In genomic region chr20:3906744-3907716, GRCh38 we compare ENCODE assay signal across 8 cellular contexts. TPM values are rescaled to one million over a fixed set of nuclear protein-coding genes. Genes with fewer than 3 reads are reported as not detected.
DNase-seq lines count a peak whose midpoint lies in the region; ATAC-seq and TF ChIP-seq lines count a peak whose summit lies in the region.
"Not testable (repeated sequence)": the region's sequence is repeated elsewhere in the genome, so short reads cannot be mapped to it uniquely, and the experiment has no call there.

No MANE protein-coding gene starts in this region.

- POLR2A ChIA-PET in HEK293 (lab: Yijun Ruan, JAX), result interaction anchor here (0.7 kb wide), 1 partner anchor 9 kb away, joined by 7 read pairs; no protein-coding TSS in a partner anchor

- peak overlapping the region; percentile 95 for H3K27ac Mint-ChIP-seq in activated T-cell treated with anti-CD3 and anti-CD28 coated beads, Interleukin-2, amount 50 U/mL, for 24 hours
- peak overlapping the region; percentile 92 for H3K27ac Mint-ChIP-seq in stimulated activated naive B cell treated with anti-CD40 and anti-IgM and Interleukin-4, amounts not matched to agents 10 μg/mL and 1 μg/mL and 100 μg/mL, for 72 hours

- peaks cover 65% of the 10 kb centered on the region for H3K36me3 Mint-ChIP-seq in activated T-cell treated with anti-CD3 and anti-CD28 coated beads, Interleukin-2, amount 50 U/mL, for 24 hours (ENCODE audit: low read depth)
- H3K36me3 Mint-ChIP-seq in stimulated activated naive B cell treated with anti-CD40 and anti-IgM and Interleukin-4, amounts not matched to agents 10 μg/mL and 1 μg/mL and 100 μg/mL, for 72 hours, result peaks cover 29 to 44% of the 10 kb centered on the region in 2 donors

- not testable (repeated sequence) for H3K9me3 Mint-ChIP-seq in activated T-cell treated with anti-CD3 and anti-CD28 coated beads, Interleukin-2, amount 50 U/mL, for 24 hours; stimulated activated naive B cell treated with anti-CD40 and anti-IgM and Interleukin-4, amounts not matched to agents 10 μg/mL and 1 μg/mL and 100 μg/mL, for 72 hours

- H3K4me3 ChIP-seq in HEK293 (ENCODE audit: low read depth, low read length); SK-N-MC: not testable (repeated sequence)

- H3K9ac ChIP-seq in SK-N-MC (ENCODE audit: insufficient read length), result not testable (repeated sequence)

- H3K36me3 ChIP-seq in HEK293 (ENCODE audit: control insufficient read depth in 2 of 2, insufficient read depth in 1 of 2, low read length in 2 of 2) (peaks cover 45 to 49% of the 10 kb centered on the region in 2 experiments), SK-N-MC (ENCODE audit: insufficient read depth, low read length) (peaks cover 50% of the 10 kb centered on the region)

- CTCF ChIA-PET in HEK293 (lab: Yijun Ruan, JAX), result interaction anchor here (0.8 kb wide), 1 partner anchor 12 kb away, joined by 3 read pairs; no protein-coding TSS in a partner anchor

- peak; percentile 87 for ATAC-seq in GM19372 (IDR thresholded peaks at IDR 0.05; ENCODE audit: low read depth, unreplicated experiment)
- peak; percentile 80 for ATAC-seq in HG03103 (IDR thresholded peaks at IDR 0.05; ENCODE audit: low read depth, unreplicated experiment)
- peak; percentile 82 for ATAC-seq in esophagus mucosa
- ATAC-seq in stimulated activated naive B cell treated with anti-CD40 and anti-IgM and Interleukin-4, amounts not matched to agents 10 μg/mL and 1 μg/mL and 100 μg/mL, for 72 hours (replicated peaks), result peak; percentile 96 to 97

- peak overlapping the region; percentile 63 for H3K4me3 Mint-ChIP-seq in activated T-cell treated with anti-CD3 and anti-CD28 coated beads, Interleukin-2, amount 50 U/mL, for 24 hours
- H3K4me3 Mint-ChIP-seq in stimulated activated naive B cell treated with anti-CD40 and anti-IgM and Interleukin-4, amounts not matched to agents 10 μg/mL and 1 μg/mL and 100 μg/mL, for 72 hours, result peak overlapping the region; percentile 56 to 59

- H3K27ac ChIP-seq in HEK293 (ENCODE audit: extremely low read depth, low read depth, low read length), result not testable (repeated sequence)
- peak overlapping the region; percentile 39; the same call in 1 of the 2 replicates for H3K27ac ChIP-seq in SK-N-MC

- not testable (repeated sequence) for H3K9me3 ChIP-seq in HEK293 (ENCODE audit: control insufficient read depth, insufficient read depth, low read depth, low read length); SK-N-MC (ENCODE audit: low read depth, low read length)

- in situ Hi-C loops in GM13977 (cut with MboI; ENCODE audit: low pct_unique_long_range_greater_than_20kb, low sequenced_read_pairs, unreplicated experiment), result not testable (repeated sequence)

- DNase-seq in GM13977 (ENCODE audit: low spot score), result peak; percentile 56
- DNase-seq in SK-N-MC (ENCODE audit: low read depth, low spot score), result not testable (repeated sequence)
- peak; percentile 58 for DNase-seq in activated T-cell treated with anti-CD3 and anti-CD28 coated beads, Interleukin-2, amount 50 U/mL, for 24 hours
- peak; percentile 59 for DNase-seq in stimulated activated naive B cell treated with anti-CD40 and anti-IgM and Interleukin-4, amounts not matched to agents 10 μg/mL and 1 μg/mL and 100 μg/mL, for 72 hours

- not testable (repeated sequence) for H3K4me1 ChIP-seq in HEK293 (ENCODE audit: control insufficient read depth, insufficient read depth, low read length)

- not testable (repeated sequence) for H3K27me3 Mint-ChIP-seq in activated T-cell treated with anti-CD3 and anti-CD28 coated beads, Interleukin-2, amount 50 U/mL, for 24 hours; stimulated activated naive B cell treated with anti-CD40 and anti-IgM and Interleukin-4, amounts not matched to agents 10 μg/mL and 1 μg/mL and 100 μg/mL, for 72 hours

- peaks cover 70% of the 10 kb centered on the region for H3K4me1 Mint-ChIP-seq in activated T-cell treated with anti-CD3 and anti-CD28 coated beads, Interleukin-2, amount 50 U/mL, for 24 hours (ENCODE audit: low read depth)
- H3K4me1 Mint-ChIP-seq in stimulated activated naive B cell treated with anti-CD40 and anti-IgM and Interleukin-4, amounts not matched to agents 10 μg/mL and 1 μg/mL and 100 μg/mL, for 72 hours, result peaks cover 28 to 64% of the 10 kb centered on the region in 2 donors

- not testable (repeated sequence) for TF ChIP-seq CTCF in GM13977 (IDR thresholded peaks at IDR 0.05; ENCODE audit: extremely low read depth, insufficient read depth, missing control alignments); HEK293 (tag by site-specific recombination; IDR thresholded peaks at IDR 0.05)

TF ChIP-seq in HEK293, 187 proteins besides CTCF, POLR2A, EP300 and RAD21:
- TF ChIP-seq ZNF362 (tag by site-specific recombination; IDR thresholded peaks at IDR 0.05), result 0 out of 2 replicates have a peak, but pooled peaks have one; percentile 48

RNA-seq across cellular contexts. Expression of gene PANK2, which starts 17.8 kb away (rescaled TPM):
- total RNA-seq in esophagus mucosa, result 26.2 TPM
